Comparison of ENCODE assay signal across 8 cellular contexts in genomic region chr18:50298443-50299284, GRCh38. TPM values are rescaled to one million over a fixed set of nuclear protein-coding genes. Genes with fewer than 3 reads are reported as not detected.
DNase-seq lines count a peak whose midpoint lies in the region; ATAC-seq and TF ChIP-seq lines count a peak whose summit lies in the region.

No MANE protein-coding gene starts in this region.

- peaks cover 18% of the 10 kb centered on the region for H3K27me3 ChIP-seq in SK-N-SH (ENCODE audit: insufficient read depth)
- peaks cover 41% of the 10 kb centered on the region for H3K27me3 ChIP-seq in iPS-15b (ENCODE audit: control insufficient read depth, insufficient read depth, low read length)
- peaks cover 2 to 12% (median 5%) of the 10 kb centered on the region in 5 donors for H3K27me3 ChIP-seq in subcutaneous abdominal adipose tissue (ENCODE audit: control insufficient read depth in 5 of 5, insufficient read depth in 4 of 5, low read length in 5 of 5)

- H3K4me2 ChIP-seq in SK-N-SH = peak overlapping the region; percentile 71

- no peak for TF ChIP-seq RAD21 in SK-N-SH (IDR thresholded peaks at IDR 0.05; ENCODE audit: low read length)

- no peaks in the 10 kb centered on the region for H3K36me3 ChIP-seq in SK-N-SH (replicated peaks in 1 of 2; ENCODE audit: control insufficient read depth in 1 of 2, insufficient read depth in 2 of 2, low read length in 1 of 2)
- H3K36me3 ChIP-seq in iPS-15b (ENCODE audit: control insufficient read depth, insufficient read depth, low read length) = no peaks in the 10 kb centered on the region
- no peaks in the 10 kb centered on the region for H3K36me3 ChIP-seq in subcutaneous abdominal adipose tissue (ENCODE audit: control insufficient read depth in 5 of 5, insufficient read depth in 5 of 5, low read length in 5 of 5)

- peaks cover 15% of the 10 kb centered on the region for H3K4me1 Mint-ChIP-seq in activated T-helper 1 cell treated with anti-CD3 and anti-CD28 coated beads, Interleukin-12 subunit alpha, Interleukin-12 subunit beta, Interleukin-2, Interleukin-4 antibody, amounts not matched to agents 30 ng/mL and 10 ng/mL and 1 ng/mL, durations not matched to agents 14 hours and 24 hours and 36 hours (ENCODE audit: low read depth)

- 23% methylated on average over 35 of the region's 49 CpGs for WGBS in SK-N-SH (ENCODE audit: low lambda C conversion rate)

- no peak for TF ChIP-seq EP300 in SK-N-SH (IDR thresholded peaks at IDR 0.05; ENCODE audit: borderline replicate concordance in 1 of 2, low read depth in 1 of 2, low read length in 1 of 2)

- H3K9me3 ChIP-seq in SK-N-SH (no peaks in the 10 kb centered on the region), iPS-15b (ENCODE audit: control insufficient read depth, insufficient read depth, low read length) (no peaks in the 10 kb centered on the region), subcutaneous abdominal adipose tissue (ENCODE audit: control insufficient read depth in 5 of 5, low read length in 5 of 5) (no peaks in the 10 kb centered on the region)

- CTCF ChIA-PET in SK-N-SH (lab: Yijun Ruan, JAX) = interaction anchor here (1.7 to 3.4 kb wide), 3 partner anchors 17 to 58 kb away, joined by 3 to 14 read pairs (median 9); partner anchors contain the start of gene MBD1

- H2AFZ ChIP-seq in SK-N-SH (ENCODE audit: low read depth) = peak overlapping the region; percentile 93

- H3K9me3 Mint-ChIP-seq in activated T-helper 1 cell treated with anti-CD3 and anti-CD28 coated beads, Interleukin-12 subunit alpha, Interleukin-12 subunit beta, Interleukin-2, Interleukin-4 antibody, amounts not matched to agents 30 ng/mL and 10 ng/mL and 1 ng/mL, durations not matched to agents 14 hours and 24 hours and 36 hours = no peaks in the 10 kb centered on the region

- H3K27ac Mint-ChIP-seq in activated T-helper 1 cell treated with anti-CD3 and anti-CD28 coated beads, Interleukin-12 subunit alpha, Interleukin-12 subunit beta, Interleukin-2, Interleukin-4 antibody, amounts not matched to agents 30 ng/mL and 10 ng/mL and 1 ng/mL, durations not matched to agents 14 hours and 24 hours and 36 hours = no peak overlapping the region

- H3K4me3 ChIP-seq in SK-N-SH (ENCODE audit: low read depth in 2 of 2, low read length in 1 of 2) (peak overlapping the region; percentile 53 to 59), iPS-15b (ENCODE audit: low read depth, low read length) (peak overlapping the region; percentile 69), subcutaneous abdominal adipose tissue (ENCODE audit: low read depth in 1 of 5, low read length in 5 of 5) (peak overlapping the region; percentile 56 to 87 (median 76))

- no peaks in the 10 kb centered on the region for H3F3A ChIP-seq in SK-N-SH (replicated peaks; ENCODE audit: insufficient read depth)

- POLR2A ChIA-PET in SK-N-SH (lab: Yijun Ruan, JAX) = interaction anchor here (0.7 to 1.5 kb wide), 2 partner anchors 9 to 60 kb away, joined by 3 to 5 read pairs; no protein-coding TSS in a partner anchor

- H3K27ac ChIP-seq in SK-N-SH (ENCODE audit: low read depth in 2 of 2, low read length in 1 of 2) (no peak overlapping the region), subcutaneous abdominal adipose tissue (ENCODE audit: low read depth, low read length) (no peak overlapping the region)

- H3K79me2 ChIP-seq in SK-N-SH (ENCODE audit: insufficient read depth) = no peaks in the 10 kb centered on the region

- ATAC-seq in SK-N-SH treated with all-trans-retinoic acid at 6 μM for 48 hours (no peak; the same call in 1 of the 3 replicates), GM19328 (IDR thresholded peaks at IDR 0.05; ENCODE audit: unreplicated experiment) (no peak)

- intact Hi-C loops in activated T-helper 1 cell treated with anti-CD3 and anti-CD28 coated beads, Interleukin-12 subunit alpha, Interleukin-12 subunit beta, Interleukin-2, Interleukin-4 antibody, amounts not matched to agents 30 ng/mL and 10 ng/mL and 1 ng/mL, durations not matched to agents 14 hours and 24 hours and 36 hours (cut with micrococcal nuclease) = loop anchor here (1.0 kb wide), 3 partner anchors 9 to 17 kb away; partner anchors contain the start of genes CXXC1 and MBD1

- H3K27me3 Mint-ChIP-seq in activated T-helper 1 cell treated with anti-CD3 and anti-CD28 coated beads, Interleukin-12 subunit alpha, Interleukin-12 subunit beta, Interleukin-2, Interleukin-4 antibody, amounts not matched to agents 30 ng/mL and 10 ng/mL and 1 ng/mL, durations not matched to agents 14 hours and 24 hours and 36 hours (ENCODE audit: insufficient read depth) = peaks cover 24% of the 10 kb centered on the region

- DNase-seq in SK-N-SH (no peak), KG1 (lab: John Stamatoyannopoulos, UW) (no peak), OCI-M2 (lab: John Stamatoyannopoulos, UW; ENCODE audit: unreplicated experiment) (no peak)
- no peak for DNase-seq in activated T-helper 1 cell treated with anti-CD3 and anti-CD28 coated beads, Interleukin-12 subunit alpha, Interleukin-12 subunit beta, Interleukin-2, Interleukin-4 antibody, amounts not matched to agents 30 ng/mL and 10 ng/mL and 1 ng/mL, durations not matched to agents 14 hours and 24 hours and 36 hours (ENCODE audit: low spot score)

- peak overlapping the region; percentile 74 for H3K4me3 Mint-ChIP-seq in activated T-helper 1 cell treated with anti-CD3 and anti-CD28 coated beads, Interleukin-12 subunit alpha, Interleukin-12 subunit beta, Interleukin-2, Interleukin-4 antibody, amounts not matched to agents 30 ng/mL and 10 ng/mL and 1 ng/mL, durations not matched to agents 14 hours and 24 hours and 36 hours

- TF ChIP-seq CTCF in SK-N-SH (IDR thresholded peaks at IDR 0.05) = no peak

- no peaks in the 10 kb centered on the region for H4K20me1 ChIP-seq in SK-N-SH (ENCODE audit: insufficient read depth)

- H3K4me1 ChIP-seq in SK-N-SH (ENCODE audit: control insufficient read depth in 1 of 2, insufficient read depth in 2 of 2, low read depth in 1 of 2, low read length in 1 of 2) = peaks cover 0 to 3% of the 10 kb centered on the region in 2 experiments; a peak in 1 of 4 replicates
- H3K4me1 ChIP-seq in iPS-15b (ENCODE audit: control insufficient read depth, insufficient read depth, low read length) = no peaks in the 10 kb centered on the region
- H3K4me1 ChIP-seq in subcutaneous abdominal adipose tissue (ENCODE audit: control insufficient read depth in 5 of 5, insufficient read depth in 5 of 5, low read length in 5 of 5) = peaks cover 0 to 13% (median 13%) of the 10 kb centered on the region in 5 donors

- H3K36me3 Mint-ChIP-seq in activated T-helper 1 cell treated with anti-CD3 and anti-CD28 coated beads, Interleukin-12 subunit alpha, Interleukin-12 subunit beta, Interleukin-2, Interleukin-4 antibody, amounts not matched to agents 30 ng/mL and 10 ng/mL and 1 ng/mL, durations not matched to agents 14 hours and 24 hours and 36 hours (ENCODE audit: low read depth) = peaks cover 2% of the 10 kb centered on the region

- H3K9ac ChIP-seq in SK-N-SH = no peak overlapping the region
- no peak overlapping the region for H3K9ac ChIP-seq in iPS-15b (ENCODE audit: low read depth, low read length)
- H3K9ac ChIP-seq in subcutaneous abdominal adipose tissue (ENCODE audit: low read length in 5 of 5) = peak overlapping the region in 1 of 5 donors; percentile 40

- H3K9me2 ChIP-seq in SK-N-SH = no peaks in the 10 kb centered on the region

TF ChIP-seq in SK-N-SH, 30 proteins besides CTCF, POLR2A, EP300 and RAD21 (continues in another document):
- no peak for TF ChIP-seq POLR2AphosphoS5 (IDR thresholded peaks at IDR 0.05; ENCODE audit: low read depth, low read length)
- TF ChIP-seq MXI1 (IDR thresholded peaks at IDR 0.05; ENCODE audit: low read depth, low read length) = no peak
- no peak for TF ChIP-seq SIN3A (IDR thresholded peaks at IDR 0.05; ENCODE audit: borderline replicate concordance, low read depth, low read length)
- TF ChIP-seq, protein P1, sequence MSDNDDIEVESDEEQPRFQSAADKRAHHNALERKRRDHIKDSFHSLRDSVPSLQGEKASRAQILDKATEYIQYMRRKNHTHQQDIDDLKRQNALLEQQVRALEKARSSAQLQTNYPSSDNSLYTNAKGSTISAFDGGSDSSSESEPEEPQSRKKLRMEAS (IDR thresholded peaks at IDR 0.05; ENCODE audit: low read depth) = no peak

TF ChIP-seq in SK-N-SH treated with all-trans-retinoic acid at 6 μM for 48 hours, 23 proteins besides CTCF, POLR2A, EP300 and RAD21:
- no peak for TF ChIP-seq ZFP3 (CRISPR knock-in tag; IDR thresholded peaks at IDR 0.05)

RNA-seq across cellular contexts. Expression of gene CXXC1, which starts 11.2 kb away (rescaled TPM):
- 119 and 128 TPM in 2 replicates for polyA plus RNA-seq in SK-N-SH (2012; rRNA removed)
- polyA plus RNA-seq in SK-N-SH (2012; cell fraction: cytosol; rRNA removed) = 30.4 and 49.9 TPM in 2 replicates
- 537 and 601 TPM in 2 replicates for polyA plus RNA-seq in SK-N-SH (2012; cell fraction: nucleus; rRNA removed)
- 114 and 117 TPM in 2 replicates for total RNA-seq in activated T-helper 1 cell treated with anti-CD3 and anti-CD28 coated beads, Interleukin-12 subunit alpha, Interleukin-12 subunit beta, Interleukin-2, Interleukin-4 antibody, amounts not matched to agents 30 ng/mL and 10 ng/mL and 1 ng/mL, durations not matched to agents 14 hours and 24 hours and 36 hours

RNA-seq across cellular contexts. Expression of gene MBD1, which starts 17.3 kb away (rescaled TPM):
- polyA plus RNA-seq in SK-N-SH (2012; rRNA removed) = 70.6 and 72.3 TPM in 2 replicates
- 28.8 and 38.1 TPM in 2 replicates for polyA plus RNA-seq in SK-N-SH (2012; cell fraction: cytosol; rRNA removed)
- polyA plus RNA-seq in SK-N-SH (2012; cell fraction: nucleus; rRNA removed) = 297 and 314 TPM in 2 replicates
- total RNA-seq in activated T-helper 1 cell treated with anti-CD3 and anti-CD28 coated beads, Interleukin-12 subunit alpha, Interleukin-12 subunit beta, Interleukin-2, Interleukin-4 antibody, amounts not matched to agents 30 ng/mL and 10 ng/mL and 1 ng/mL, durations not matched to agents 14 hours and 24 hours and 36 hours = 94.8 and 95.2 TPM in 2 replicates

RNA-seq across cellular contexts. Expression of gene CFAP53, which starts 32.4 kb away (rescaled TPM):
- 1.6 TPM in 2 replicates for polyA plus RNA-seq in SK-N-SH (2012; rRNA removed)
- polyA plus RNA-seq in SK-N-SH (2012; cell fraction: cytosol; rRNA removed) = 1.6 and 2.1 TPM in 2 replicates
- 0.94 and 1.2 TPM in 2 replicates for polyA plus RNA-seq in SK-N-SH (2012; cell fraction: nucleus; rRNA removed)
- total RNA-seq in activated T-helper 1 cell treated with anti-CD3 and anti-CD28 coated beads, Interleukin-12 subunit alpha, Interleukin-12 subunit beta, Interleukin-2, Interleukin-4 antibody, amounts not matched to agents 30 ng/mL and 10 ng/mL and 1 ng/mL, durations not matched to agents 14 hours and 24 hours and 36 hours = 0.31 and 0.34 TPM in 2 replicates
